In the genomic region with DNA sequence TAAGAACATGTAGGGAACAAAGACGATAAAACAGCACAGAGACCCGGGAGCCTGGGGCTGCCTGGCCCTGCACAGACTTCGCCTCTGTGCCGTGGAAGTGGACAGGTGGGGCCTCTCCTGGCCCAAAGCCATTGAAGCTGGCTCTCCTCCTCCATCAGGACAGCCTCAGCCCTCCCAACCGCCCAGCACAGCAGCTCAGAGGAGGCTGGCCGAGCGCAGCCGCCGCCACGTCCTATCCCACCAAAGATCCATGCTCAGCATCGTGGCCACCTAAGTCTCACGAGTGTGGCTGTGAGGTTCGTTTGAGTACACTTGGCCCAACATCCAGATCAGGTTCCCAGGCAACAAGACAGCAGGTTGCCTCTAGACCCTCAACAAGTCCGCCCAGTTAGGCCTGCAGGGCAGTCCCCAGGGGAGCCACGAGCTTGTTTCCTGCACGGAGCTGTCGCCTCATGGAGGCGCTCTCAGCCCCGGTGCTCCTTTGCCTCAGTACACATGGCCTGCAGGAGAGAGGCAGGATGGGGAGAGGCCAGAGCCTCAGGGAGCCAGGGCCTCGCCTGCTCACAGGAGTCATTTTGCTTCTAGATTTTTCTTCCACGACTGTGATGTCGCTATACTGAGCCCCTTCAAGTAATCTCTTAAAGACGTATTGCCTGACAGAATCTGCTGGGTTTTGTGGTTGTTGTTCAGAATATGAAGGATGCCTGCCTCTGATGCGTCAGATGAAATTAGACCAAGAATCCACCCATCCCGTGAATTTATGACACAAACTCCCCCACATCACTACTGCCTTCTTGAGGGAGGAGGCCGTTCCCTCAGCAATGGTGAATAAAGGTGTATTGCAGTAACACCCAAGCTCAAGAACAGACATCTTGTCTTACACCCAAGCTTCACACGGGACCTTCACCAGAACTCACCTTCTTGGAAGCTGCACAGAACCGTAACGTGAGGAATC, we compare ENCODE assay signal across 20 cellular contexts.
"Had no signal": no experiment of that assay in that cellular context is flagged by ENCODE, and none has a peak within 500 bp of the region (broad histone marks: within the 10 kb centered on the region; RNA-seq: fewer than 3 reads in every experiment).

No MANE protein-coding gene starts in this region.

- H3K4me3 ChIP-seq: cardiac muscle cell, heart left ventricle, left lung, lower lobe of right lung, neural progenitor cell, right atrium auricular region, spleen, testis, transverse colon had no signal

- H2AFZ ChIP-seq: neural progenitor cell had no signal

- H3K4me2 ChIP-seq: neural progenitor cell had no signal

- H3K9ac ChIP-seq: neural progenitor cell had no signal

- DNase-seq: activated CD4-positive, alpha-beta T cell treated with anti-CD3 and anti-CD28 coated beads, Interleukin-2, amount 50 U/mL, for 4 hours; activated CD8-positive, alpha-beta memory T cell treated with anti-CD3 and anti-CD28 coated beads for 24 hours; activated effector memory CD4-positive, alpha-beta T cell treated with Interleukin-2 at 50 U/mL for 16 hours; activated naive CD4-positive, alpha-beta T cell treated with Interleukin-2 at 50 U/mL for 16 hours; cortex of kidney; foreskin keratinocyte; heart left ventricle; lower lobe of right lung; mesenchymal stem cell; natural killer cell; spleen; testis; transverse colon had no signal

- H3K27me3 ChIP-seq: cardiac muscle cell, foreskin keratinocyte, heart left ventricle, left lung, neural progenitor cell, right atrium auricular region, spleen, testis, transverse colon had no signal

- FAIRE-seq: islet of Langerhans, urothelium cell line had no signal

- H3K27ac ChIP-seq: cardiac muscle cell, foreskin keratinocyte, left lung, lower lobe of right lung, neural progenitor cell, right atrium auricular region, spleen, testis, transverse colon had no signal

- ATAC-seq: esophagus mucosa, foreskin keratinocyte, heart left ventricle, left lung, natural killer cell had no signal

- H3K9me3 ChIP-seq: heart left ventricle, left lung, lower lobe of right lung, right atrium auricular region, spleen, testis, transverse colon had no signal

- H3K36me3 ChIP-seq: cardiac muscle cell, heart left ventricle, left lung, lower lobe of right lung, neural progenitor cell, right atrium auricular region, spleen, transverse colon had no signal

- H3K4me1 ChIP-seq: foreskin keratinocyte, left lung, lower lobe of right lung, neural progenitor cell, right atrium auricular region, testis, transverse colon had no signal
